ENCODE assay signal across 13 cellular contexts in genomic region chr7:130096243-130096827, GRCh38. TPM values are rescaled to one million over a fixed set of nuclear protein-coding genes. Genes with fewer than 3 reads are reported as not detected.
A peak's percentile ranks its signal among the peaks of the same experiment; 100 is the strongest.
DNase-seq lines count a peak whose midpoint lies in the region; TF ChIP-seq lines count a peak whose summit lies in the region.
"Had no signal": no experiment of that assay in that cellular context is flagged by ENCODE, and none has a peak within 500 bp of the region (broad histone marks: within the 10 kb centered on the region; RNA-seq: fewer than 3 reads in every experiment).

No MANE protein-coding gene starts in this region.

- no peaks in the 10 kb centered on the region for H3K9me2 ChIP-seq in OCI-LY7 (ENCODE audit: insufficient read depth, low read length)

- H4K20me1 ChIP-seq in OCI-LY7 (ENCODE audit: insufficient read depth, low read length): peaks cover 3% of the 10 kb centered on the region; the same call in 1 of the 2 replicates

- H3K9me3 ChIP-seq in HEK293 (ENCODE audit: control insufficient read depth, insufficient read depth, low read depth, low read length) (no peaks in the 10 kb centered on the region), OCI-LY7 (ENCODE audit: low read length) (no peaks in the 10 kb centered on the region), colonic mucosa (no peaks in the 10 kb centered on the region)
- H3K9me3 ChIP-seq: neutrophil had no signal

- no peak overlapping the region for H3K27ac ChIP-seq in HEK293 (ENCODE audit: extremely low read depth, low read depth, low read length)
- H3K27ac ChIP-seq in OCI-LY7 (ENCODE audit: low read depth, low read length, poor library complexity, severe bottlenecking): no peak overlapping the region
- no peak overlapping the region for H3K27ac ChIP-seq in colonic mucosa
- H3K27ac ChIP-seq: neutrophil had no signal

- BruUV-seq in OCI-LY7 (replicated peaks; lab: Mats Ljungman, UMichigan): no TSS peak

- POLR2A ChIA-PET in HEK293 (lab: Yijun Ruan, JAX) (no interaction called here), OCI-LY7 (lab: Charles Lee) (interaction anchor here (1.0 to 1.9 kb wide), 5 partner anchors 13 to 75 kb away, joined by 3 to 7 read pairs (median 3); no protein-coding TSS in a partner anchor)

- no peaks in the 10 kb centered on the region for H3K27me3 ChIP-seq in colonic mucosa
- H3K27me3 ChIP-seq: neutrophil had no signal

- peaks cover 30% of the 10 kb centered on the region; the same call in 1 of the 2 replicates for H3K79me2 ChIP-seq in OCI-LY7 (ENCODE audit: insufficient read depth, low read depth, low read length)

- intact Hi-C loops in OCI-LY7 (cut with micrococcal nuclease; ENCODE audit: unreplicated experiment) (no loop called here), colonic mucosa (cut with DNase I) (no loop called here)

- no peak overlapping the region for H2AFZ ChIP-seq in OCI-LY7 (ENCODE audit: low read length)

- no peak for DNase-seq in OCI-LY7 (ENCODE audit: low spot score)
- DNase-seq in fibroblast of peridontal ligament (ENCODE audit: extremely low read depth): peak; percentile 37
- DNase-seq in renal cortical epithelial cell (ENCODE audit: low read depth): peak; percentile 11
- DNase-seq in dedifferentiated amniotic fluid mesenchymal stem cell (ENCODE audit: extremely low spot score): no peak
- no peak for DNase-seq in OCI-M2 (lab: John Stamatoyannopoulos, UW; ENCODE audit: unreplicated experiment)
- no peak for DNase-seq in GF-D8 (lab: John Stamatoyannopoulos, UW)
- DNase-seq in colonic mucosa: no peak
- DNase-seq: kidney glomerular epithelial cell; NCI-H1048; stimulated activated CD4-positive, alpha-beta T cell treated with anti-CD3 and anti-CD28 coated beads, Interleukin-1b, Interleukin-23, amount 100 ng/mL, for 48 hours; stimulated activated naive B cell treated with anti-CD40 and anti-IgM and Interleukin-4, amounts not matched to agents 10 μg/mL and 1 μg/mL and 100 μg/mL, for 72 hours had no signal

- TF ChIP-seq CTCF in HEK293 (tag by site-specific recombination; IDR thresholded peaks at IDR 0.05) (no peak), OCI-LY7 (conservative IDR thresholded peaks at IDR 0.05; ENCODE audit: low read length) (peak; percentile 19; the same call in 1 of the 2 replicates), colonic mucosa (IDR thresholded peaks at IDR 0.05) (no peak)

- H3K4me3 ChIP-seq in HEK293 (ENCODE audit: low read depth, low read length): no peak overlapping the region
- H3K4me3 ChIP-seq in OCI-LY7 (ENCODE audit: low read depth, low read length, poor library complexity, severe bottlenecking): no peak overlapping the region
- no peak overlapping the region for H3K4me3 ChIP-seq in colonic mucosa

- no peak overlapping the region for H3K4me2 ChIP-seq in OCI-LY7 (ENCODE audit: low read length)

- H3K36me3 ChIP-seq in HEK293 (ENCODE audit: control insufficient read depth in 2 of 2, insufficient read depth in 1 of 2, low read length in 2 of 2): no peaks in the 10 kb centered on the region
- H3K36me3 ChIP-seq in OCI-LY7 (ENCODE audit: insufficient read depth, low read length): peaks cover 4% of the 10 kb centered on the region
- no peaks in the 10 kb centered on the region for H3K36me3 ChIP-seq in colonic mucosa
- H3K36me3 ChIP-seq: neutrophil had no signal

- CTCF ChIA-PET in HEK293 (lab: Yijun Ruan, JAX) (interaction anchor here (0.7 to 1.5 kb wide), 7 partner anchors 9 to 1016 kb away, joined by 3 to 8 read pairs (median 3); no protein-coding TSS in a partner anchor), OCI-LY7 (lab: Charles Lee; ENCODE audit: unreplicated experiment) (no interaction called here)

- H3K9ac ChIP-seq in colonic mucosa (ENCODE audit: low read depth in 2 of 2, low read length in 2 of 2): no peak overlapping the region

- peaks cover 3% of the 10 kb centered on the region; the same call in 1 of the 2 replicates for H3K4me1 ChIP-seq in HEK293 (ENCODE audit: control insufficient read depth, insufficient read depth, low read length)
- peaks cover 25% of the 10 kb centered on the region for H3K4me1 ChIP-seq in OCI-LY7 (ENCODE audit: insufficient read depth, low read length, poor library complexity, severe bottlenecking)
- H3K4me1 ChIP-seq in colonic mucosa: no peaks in the 10 kb centered on the region

TF ChIP-seq in HEK293, 187 proteins besides CTCF, POLR2A, EP300 and RAD21:
- TF ChIP-seq SP2 (tag by site-specific recombination; IDR thresholded peaks at IDR 0.05) (no peak), ZNF654 (tag by site-specific recombination; IDR thresholded peaks at IDR 0.05; ENCODE audit: low read depth) (peak; percentile 13; the same call in 1 of the 2 replicates), ZNF132 (tag by site-specific recombination; IDR thresholded peaks at IDR 0.05; ENCODE audit: borderline replicate concordance) (no peak), ZNF302 (tag by site-specific recombination; IDR thresholded peaks at IDR 0.05; ENCODE audit: low read depth) (no peak), MZF1 (tag by site-specific recombination; IDR thresholded peaks at IDR 0.05; ENCODE audit: borderline replicate concordance) (no peak)

RNA-seq across cellular contexts. Expression of gene KLHDC10, which starts 26.0 kb away (rescaled TPM):
- total RNA-seq in OCI-LY7 (2014; rRNA removed; shearing (Covaris generic)): 15.9 and 24.1 TPM in 2 replicates
- total RNA-seq in OCI-LY7 (2022) (16.7 and 21.2 TPM in 2 replicates), renal cortical epithelial cell (26.4 and 48.8 TPM in 2 replicates), colonic mucosa (10 to 100 TPM; 29.1 to 36.3 TPM)

RNA-seq across cellular contexts. Expression of gene ZC3HC1, which starts 45.2 kb away (rescaled TPM):
- 20.3 and 27.5 TPM in 2 replicates for total RNA-seq in OCI-LY7 (2014; rRNA removed; shearing (Covaris generic))
- 24.2 and 32.5 TPM in 2 replicates for total RNA-seq in OCI-LY7 (2022)
- 29.1 and 29.2 TPM in 2 replicates for total RNA-seq in renal cortical epithelial cell
- 10 to 100 TPM in 1 of 2 donors, 1 to 10 TPM in 1; 7.3 to 13.5 TPM for total RNA-seq in colonic mucosa

Comparison
In these comparisons a context has a peak if more than half of its experiments do, and no peak if none do; other contexts are left out.
1. DNase-seq: peak in fibroblast of peridontal ligament (single experiment) and renal cortical epithelial cell (single experiment); none in OCI-LY7 (single experiment), dedifferentiated amniotic fluid mesenchymal stem cell (single experiment), OCI-M2 (single experiment), GF-D8 (single experiment) and colonic mucosa (single experiment).